Comparison of ENCODE assay signal across 15 cellular contexts in genomic region chr6:155093430-155093829, GRCh38.
A peak's percentile ranks its signal among the peaks of the same experiment; 100 is the strongest.
DNase-seq lines count a peak whose midpoint lies in the region; ATAC-seq and TF ChIP-seq lines count a peak whose summit lies in the region.
"Had no signal": no experiment of that assay in that cellular context is flagged by ENCODE, and none has a peak within 500 bp of the region (broad histone marks: within the 10 kb centered on the region; RNA-seq: fewer than 3 reads in every experiment).

No MANE protein-coding gene starts in this region.

- no peak for TF ChIP-seq CTCF in GM13976 (IDR thresholded peaks at IDR 0.05; ENCODE audit: borderline replicate concordance, control extremely low read depth, extremely low read depth, insufficient read depth, missing control alignments)

- in situ Hi-C loops in GM13976 (cut with MboI; ENCODE audit: low sequenced_read_pairs, unreplicated experiment) = no loop called here

- H3K36me3 ChIP-seq in SJSA1 = peaks cover 36% of the 10 kb centered on the region
- H3K36me3 ChIP-seq: colonic mucosa, suprapubic skin had no signal

- peaks cover 46% of the 10 kb centered on the region for H3K4me1 ChIP-seq in SJSA1 (replicated peaks)
- H3K4me1 ChIP-seq: colonic mucosa, suprapubic skin had no signal

- no peak for ATAC-seq in HG03039 (IDR thresholded peaks at IDR 0.05; ENCODE audit: unreplicated experiment)

- H3K27me3 ChIP-seq in SJSA1 (replicated peaks) = no peaks in the 10 kb centered on the region
- H3K27me3 ChIP-seq: colonic mucosa, suprapubic skin had no signal

- H3K27ac ChIP-seq in SJSA1 = peak overlapping the region; percentile 86; the same call in 1 of the 2 replicates
- H3K27ac ChIP-seq: colonic mucosa, suprapubic skin had no signal

- H3K9me3 ChIP-seq in SJSA1 (replicated peaks) = no peaks in the 10 kb centered on the region
- H3K9me3 ChIP-seq: colonic mucosa, SK-N-SH, suprapubic skin had no signal

- H3K4me3 ChIP-seq in SJSA1 = no peak overlapping the region
- H3K4me3 ChIP-seq: colonic mucosa, suprapubic skin had no signal

- DNase-seq in NCI-H82 (lab: John Stamatoyannopoulos, UW) (peak; percentile 25), NCI-H82 treated with DMSO at 0.1 percent for 48 hours (lab: John Stamatoyannopoulos, UW; ENCODE audit: unreplicated experiment) (no peak), SJSA1 (ENCODE audit: low read depth in 1 of 2, low spot score in 2 of 2) (no peak), GM13976 (ENCODE audit: low spot score) (no peak), mesenteric fat pad (ENCODE audit: low spot score) (no peak)
- DNase-seq in activated effector memory CD4-positive, alpha-beta T cell treated with Interleukin-2 at 50 U/mL for 16 hours = peak; percentile 28
- DNase-seq in stimulated activated CD4-positive, alpha-beta T cell treated with anti-CD3 and anti-CD28 coated beads, Interleukin-2, amount 100 ng/mL, for 4 hours (ENCODE audit: low read depth) = peak; percentile 9
- DNase-seq: colonic mucosa, DMS79 treated with DMSO at 0.1 percent for 48 hours, MV-4-11, NCI-H510A treated with DMSO at 0.1 percent for 48 hours, nephron progenitor cell, SK-N-SH had no signal

Comparison
In these comparisons a context has a peak if more than half of its experiments do, and no peak if none do; other contexts are left out.
1. DNase-seq: peak in NCI-H82 (single experiment), activated effector memory CD4-positive, alpha-beta T cell treated with Interleukin-2 at 50 U/mL for 16 hours (single experiment) and stimulated activated CD4-positive, alpha-beta T cell treated with anti-CD3 and anti-CD28 coated beads, Interleukin-2, amount 100 ng/mL, for 4 hours (single experiment); none in NCI-H82 treated with DMSO at 0.1 percent for 48 hours (single experiment), SJSA1 (0 of 2), GM13976 (single experiment) and mesenteric fat pad (single experiment).